ENCODE assay signal across 16 cellular contexts in genomic region chr5:171093598-171093997, GRCh38.
DNase-seq lines count a peak whose midpoint lies in the region; ATAC-seq and TF ChIP-seq lines count a peak whose summit lies in the region.
"Had no signal": no experiment of that assay in that cellular context is flagged by ENCODE, and none has a peak within 500 bp of the region (broad histone marks: within the 10 kb centered on the region; RNA-seq: fewer than 3 reads in every experiment).

No MANE protein-coding gene starts in this region.

- no peaks in the 10 kb centered on the region for H3K4me1 Mint-ChIP-seq in naive thymus-derived CD8-positive, alpha-beta T cell
- H3K4me1 Mint-ChIP-seq in chondrocyte (ENCODE audit: low read depth): peaks cover 15% of the 10 kb centered on the region

- TF ChIP-seq CTCF in chondrocyte (IDR thresholded peaks at IDR 0.05): no peak

- peak; percentile 6 for DNase-seq in NCI-H345 (lab: John Stamatoyannopoulos, UW)
- no peak for DNase-seq in NCI-H345 treated with DMSO at 0.1 percent for 48 hours (lab: John Stamatoyannopoulos, UW; ENCODE audit: unreplicated experiment)
- DNase-seq in NCI-H1105 treated with DMSO at 0.1 percent for 48 hours (lab: John Stamatoyannopoulos, UW): peak; percentile 35
- DNase-seq in iris pigment epithelial cell (ENCODE audit: low read depth): peak; percentile 7
- DNase-seq in naive thymus-derived CD8-positive, alpha-beta T cell: no peak
- no peak for DNase-seq in chondrocyte (ENCODE audit: low spot score)
- no peak for DNase-seq in SHP77 (lab: John Stamatoyannopoulos, UW)
- DNase-seq: C1 segment of cervical spinal cord, DMS53, NCI-H1048, NCI-H1694 treated with DMSO at 0.1 percent for 48 hours, NCI-H524 treated with DMSO at 0.1 percent for 48 hours, SHP77 treated with DMSO at 0.1 percent for 48 hours had no signal

- no peak overlapping the region for H3K27ac Mint-ChIP-seq in naive thymus-derived CD8-positive, alpha-beta T cell
- H3K27ac Mint-ChIP-seq in chondrocyte (ENCODE audit: unreplicated experiment): no peak overlapping the region

- peaks cover 0 to 24% (median 6%) of the 10 kb centered on the region in 9 donors for H3K9me3 Mint-ChIP-seq in naive thymus-derived CD8-positive, alpha-beta T cell
- peaks cover 24% of the 10 kb centered on the region for H3K9me3 Mint-ChIP-seq in chondrocyte (ENCODE audit: low read depth)

- peaks cover 0 to 5% (median 0%) of the 10 kb centered on the region in 5 donors for H3K27me3 Mint-ChIP-seq in naive thymus-derived CD8-positive, alpha-beta T cell
- no peaks in the 10 kb centered on the region for H3K27me3 Mint-ChIP-seq in chondrocyte (ENCODE audit: low read depth)

- peak; percentile 71 for ATAC-seq in SK-N-SH treated with all-trans-retinoic acid at 6 μM for 48 hours
- no peak for ATAC-seq in naive thymus-derived CD8-positive, alpha-beta T cell
- ATAC-seq: HCT116, Panc1 had no signal

- POLR2A ChIA-PET in naive thymus-derived CD8-positive, alpha-beta T cell (lab: Charles Lee): no interaction called here

- peaks cover 0 to 7% (median 0%) of the 10 kb centered on the region in 3 donors for H3K36me3 Mint-ChIP-seq in naive thymus-derived CD8-positive, alpha-beta T cell
- peaks cover 15% of the 10 kb centered on the region for H3K36me3 Mint-ChIP-seq in chondrocyte (ENCODE audit: low read depth)

- no peak overlapping the region for H3K4me3 Mint-ChIP-seq in naive thymus-derived CD8-positive, alpha-beta T cell
- H3K4me3 Mint-ChIP-seq in chondrocyte (ENCODE audit: unreplicated experiment): no peak overlapping the region

TF ChIP-seq in SK-N-SH treated with all-trans-retinoic acid at 6 μM for 48 hours, 23 proteins besides CTCF, POLR2A, EP300 and RAD21 (continues in another document):
- TF ChIP-seq ZNF70 (CRISPR knock-in tag; IDR thresholded peaks at IDR 0.05) (peak; percentile 44; the same call in 1 of the 2 replicates), GLIS3 (CRISPR knock-in tag; IDR thresholded peaks at IDR 0.05) (peak; percentile 80; the same call in 1 of the 2 replicates), RARB (CRISPR knock-in tag; IDR thresholded peaks at IDR 0.05) (no peak), BACH2 (CRISPR knock-in tag; IDR thresholded peaks at IDR 0.05; ENCODE audit: borderline replicate concordance) (no peak), ZNF565 (CRISPR knock-in tag; conservative IDR thresholded peaks at IDR 0.05; ENCODE audit: low read depth) (peak; percentile 60), SNAI2 (CRISPR knock-in tag; IDR thresholded peaks at IDR 0.05) (peak; percentile 79), ZNF8 (CRISPR knock-in tag; IDR thresholded peaks at IDR 0.05) (peak; percentile 72), TOX (CRISPR knock-in tag; IDR thresholded peaks at IDR 0.05; ENCODE audit: borderline replicate concordance) (no peak), TSHZ2 (CRISPR knock-in tag; IDR thresholded peaks at IDR 0.05) (peak; percentile 92), ARNTL (CRISPR knock-in tag; IDR thresholded peaks at IDR 0.05; ENCODE audit: borderline replicate concordance, low read depth) (0 out of 2 replicates have a peak, but pooled peaks have one; percentile 11), OSR1 (CRISPR knock-in tag; IDR thresholded peaks at IDR 0.05) (no peak), ISL1 (CRISPR knock-in tag; IDR thresholded peaks at IDR 0.05) (peak; percentile 96), PATZ1 (CRISPR knock-in tag; IDR thresholded peaks at IDR 0.05; ENCODE audit: borderline replicate concordance) (0 out of 2 replicates have a peak, but pooled peaks have one; percentile 52), CSDC2 (CRISPR knock-in tag; IDR thresholded peaks at IDR 0.05) (no peak), ZFP30 (CRISPR knock-in tag; IDR thresholded peaks at IDR 0.05) (no peak), CREB5 (CRISPR knock-in tag; IDR thresholded peaks at IDR 0.05; ENCODE audit: low read depth) (peak; percentile 85; the same call in 1 of the 2 replicates), ZFP3 (CRISPR knock-in tag; IDR thresholded peaks at IDR 0.05) (peak; percentile 46; the same call in 1 of the 2 replicates), ESRRG (CRISPR knock-in tag; IDR thresholded peaks at IDR 0.05) (0 out of 2 replicates have a peak, but pooled peaks have one; percentile 60), POU6F1 (CRISPR knock-in tag; IDR thresholded peaks at IDR 0.05; ENCODE audit: borderline replicate concordance, low read depth) (no peak), TCF4 (CRISPR knock-in tag; IDR thresholded peaks at IDR 0.05; ENCODE audit: borderline replicate concordance) (peak; percentile 99), PPARA (CRISPR knock-in tag; IDR thresholded peaks at IDR 0.05; ENCODE audit: borderline replicate concordance) (0 out of 2 replicates have a peak, but pooled peaks have one; percentile 72), ZC3H10 (CRISPR knock-in tag; IDR thresholded peaks at IDR 0.05) (0 out of 2 replicates have a peak, but pooled peaks have one; percentile 49)

Comparison
In these comparisons a context has a peak if more than half of its experiments do, and no peak if none do; other contexts are left out.
1. DNase-seq: peak in NCI-H345 (single experiment), NCI-H1105 treated with DMSO at 0.1 percent for 48 hours (single experiment) and iris pigment epithelial cell (single experiment); none in NCI-H345 treated with DMSO at 0.1 percent for 48 hours (single experiment), naive thymus-derived CD8-positive, alpha-beta T cell (0 of 10), chondrocyte (single experiment) and SHP77 (0 of 2).